In genomic region chr4:66640216-66640615, GRCh38 we compare ENCODE assay signal across 23 cellular contexts.
A peak's percentile ranks its signal among the peaks of the same experiment; 100 is the strongest.
DNase-seq lines count a peak whose midpoint lies in the region; TF ChIP-seq lines count a peak whose summit lies in the region.
"Had no signal": no experiment of that assay in that cellular context is flagged by ENCODE, and none has a peak within 500 bp of the region (broad histone marks: within the 10 kb centered on the region; RNA-seq: fewer than 3 reads in every experiment).

No MANE protein-coding gene starts in this region.

- no peaks in the 10 kb centered on the region for H4K20me1 ChIP-seq in osteoblast (ENCODE audit: insufficient read depth, low read length)

- no peak for TF ChIP-seq CTCF in osteoblast (IDR thresholded peaks at IDR 0.05; ENCODE audit: extremely low read depth, low read depth, low read length)

- DNase-seq in NCI-H2171 treated with DMSO at 0.1 percent for 48 hours (lab: John Stamatoyannopoulos, UW), result peak; percentile 3
- DNase-seq in NCI-H2171 (lab: John Stamatoyannopoulos, UW), result no peak
- peak; percentile 28 for DNase-seq in NCI-H69 (lab: John Stamatoyannopoulos, UW)
- DNase-seq in midbrain (lab: John Stamatoyannopoulos, UW), result peak; percentile 3
- DNase-seq in activated CD4-positive, alpha-beta T cell treated with anti-CD3 and anti-CD28 coated beads, Interleukin-2, amount 50 U/mL, for 48 hours, result no peak
- DNase-seq in osteoblast (ENCODE audit: insufficient read length, low spot score, missing footprints), result no peak
- DNase-seq in AG08395 (ENCODE audit: low spot score), result no peak
- no peak for DNase-seq in T-helper 1 cell
- DNase-seq: 8988T; CD4-positive, alpha-beta T cell; EL; HCEC 1CT; IMR-90; Karpas-422; NCI-H1436 treated with DMSO at 0.1 percent for 48 hours; NCI-H2081 treated with DMSO at 0.1 percent for 48 hours; NCI-H446; NCI-H748 treated with DMSO at 0.1 percent for 48 hours; NK-92 treated with Interleukin-12 subunit alpha and Interleukin-12 subunit beta, amount 100 ng/mL, for 24 hours; Right ventricle myocardium superior had no signal

- no peaks in the 10 kb centered on the region for H3K9me3 ChIP-seq in osteoblast (ENCODE audit: low read depth, low read length)

- no peak overlapping the region for H3K4me3 ChIP-seq in osteoblast (ENCODE audit: insufficient read depth, low read length)
- H3K4me3 ChIP-seq: GM12878, SK-N-MC had no signal

- H3K4me1 ChIP-seq in osteoblast (ENCODE audit: insufficient read depth, low read length), result no peaks in the 10 kb centered on the region

- no peak overlapping the region for H2AFZ ChIP-seq in osteoblast (ENCODE audit: low read length)

- no peaks in the 10 kb centered on the region for H3K36me3 ChIP-seq in osteoblast (ENCODE audit: insufficient read depth, low read length)

- H3K4me2 ChIP-seq in osteoblast (ENCODE audit: insufficient read depth, low read length), result no peak overlapping the region

- H3K27ac ChIP-seq in osteoblast (ENCODE audit: low read depth, low read length), result no peak overlapping the region
- H3K27ac ChIP-seq: HL-60, SK-N-MC had no signal

- no peaks in the 10 kb centered on the region for H3K27me3 ChIP-seq in osteoblast (ENCODE audit: insufficient read depth, low read length)

- no peaks in the 10 kb centered on the region for H3K79me2 ChIP-seq in osteoblast (ENCODE audit: insufficient read depth, low read length)

Comparison
In these comparisons a context has a peak if more than half of its experiments do, and no peak if none do; other contexts are left out.
1. DNase-seq: peak in NCI-H2171 treated with DMSO at 0.1 percent for 48 hours (single experiment), NCI-H69 (single experiment) and midbrain (single experiment); none in NCI-H2171 (single experiment), activated CD4-positive, alpha-beta T cell treated with anti-CD3 and anti-CD28 coated beads, Interleukin-2, amount 50 U/mL, for 48 hours (0 of 2), osteoblast (single experiment), AG08395 (single experiment) and T-helper 1 cell (0 of 5).